8 cellular contexts compared by ENCODE assay signal in genomic region chr2:70248810-70249438, GRCh38. TPM values are rescaled to one million over a fixed set of nuclear protein-coding genes. Genes with fewer than 3 reads are reported as not detected.
DNase-seq lines count a peak whose midpoint lies in the region; ATAC-seq and TF ChIP-seq lines count a peak whose summit lies in the region.

No MANE protein-coding gene starts in this region.

- H3K27me3 Mint-ChIP-seq in activated CD4-positive, alpha-beta memory T cell treated with anti-CD3 and anti-CD28 coated beads, Interleukin-2, amount 10 ng/mL, durations not matched to agents 7 days and 5 days: no peaks in the 10 kb centered on the region

- H3K9me3 Mint-ChIP-seq in activated CD4-positive, alpha-beta memory T cell treated with anti-CD3 and anti-CD28 coated beads, Interleukin-2, amount 10 ng/mL, durations not matched to agents 7 days and 5 days: no peaks in the 10 kb centered on the region

- intact Hi-C loops in mucosa of descending colon (cut with DNase I, micrococcal nuclease): no loop called here

- CTCF ChIA-PET in activated CD4-positive, alpha-beta memory T cell treated with anti-CD3 and anti-CD28 coated beads, Interleukin-2, amount 10 ng/mL, durations not matched to agents 7 days and 5 days (lab: Charles Lee): interaction anchor here (1.5 to 2.4 kb wide), 2 partner anchors 9 to 44 kb away, joined by 4 to 12 read pairs; partner anchors contain the start of genes PCYOX1 and SNRPG

- no peaks in the 10 kb centered on the region for H3K27me3 ChIP-seq in effector memory CD4-positive, alpha-beta T cell (replicated peaks; ENCODE audit: control insufficient read depth, insufficient read depth, low read length, poor library complexity, severe bottlenecking)

- peak overlapping the region; percentile 96 for H3K27ac ChIP-seq in effector memory CD4-positive, alpha-beta T cell (ENCODE audit: insufficient read depth, low read length, poor library complexity, severe bottlenecking)

- POLR2A ChIA-PET in activated CD4-positive, alpha-beta memory T cell treated with anti-CD3 and anti-CD28 coated beads, Interleukin-2, amount 10 ng/mL, durations not matched to agents 7 days and 5 days (lab: Charles Lee): interaction anchor here (1.0 to 4.6 kb wide), 6 partner anchors 9 to 334 kb away, joined by 3 to 47 read pairs (median 15); partner anchors contain the start of genes C2orf42, MXD1, PCYOX1 and SNRPG

- H3K4me1 ChIP-seq in effector memory CD4-positive, alpha-beta T cell (ENCODE audit: control insufficient read depth, insufficient read depth, low read length, poor library complexity, severe bottlenecking): peaks cover 10% of the 10 kb centered on the region
- peaks cover 19% of the 10 kb centered on the region for H3K4me1 ChIP-seq in mucosa of descending colon (ENCODE audit: low read depth)

- no peaks in the 10 kb centered on the region for H3K9me3 ChIP-seq in effector memory CD4-positive, alpha-beta T cell (ENCODE audit: control insufficient read depth, low read length)
- no peaks in the 10 kb centered on the region for H3K9me3 ChIP-seq in mucosa of descending colon

- peak; percentile 41 for ATAC-seq in HG03280 (IDR thresholded peaks at IDR 0.05; ENCODE audit: unreplicated experiment)
- ATAC-seq in mucosa of descending colon: peak; percentile 81

- peaks cover 37% of the 10 kb centered on the region for H3K4me1 Mint-ChIP-seq in activated CD4-positive, alpha-beta memory T cell treated with anti-CD3 and anti-CD28 coated beads, Interleukin-2, amount 10 ng/mL, durations not matched to agents 7 days and 5 days

- TF ChIP-seq CTCF in mucosa of descending colon (IDR thresholded peaks at IDR 0.05): no peak

- H3K36me3 ChIP-seq in effector memory CD4-positive, alpha-beta T cell (ENCODE audit: control insufficient read depth, insufficient read depth, low read length): no peaks in the 10 kb centered on the region
- no peaks in the 10 kb centered on the region for H3K36me3 ChIP-seq in mucosa of descending colon (ENCODE audit: low read depth)

- peak; percentile 95 for DNase-seq in activated effector memory CD4-positive, alpha-beta T cell treated with anti-CD3 and anti-CD28 coated beads, Interleukin-2, amount 50 U/mL, for 16 hours
- no peak for DNase-seq in activated effector memory CD4-positive, alpha-beta T cell treated with Interleukin-2 at 50 U/mL for 16 hours
- DNase-seq in NCI-H748 treated with DMSO at 0.1 percent for 48 hours (lab: John Stamatoyannopoulos, UW): peak; percentile 87
- DNase-seq in activated CD4-positive, alpha-beta memory T cell treated with anti-CD3 and anti-CD28 coated beads, Interleukin-2, amount 10 ng/mL, durations not matched to agents 7 days and 5 days: peak; percentile 91
- DNase-seq in effector memory CD4-positive, alpha-beta T cell: peak in 2 of 3 donors; percentile 84 to 86
- peak in 2 of 3 donors; percentile 92 to 96 for DNase-seq in mucosa of descending colon
- peak; percentile 79 to 94 for DNase-seq in stimulated activated CD8-positive, alpha-beta memory T cell treated with anti-CD3 and anti-CD28 coated beads, Interleukin-2, amount 100 ng/mL, for 48 hours (ENCODE audit: low read depth in 2 of 2)

- peaks cover 30% of the 10 kb centered on the region for H3K36me3 Mint-ChIP-seq in activated CD4-positive, alpha-beta memory T cell treated with anti-CD3 and anti-CD28 coated beads, Interleukin-2, amount 10 ng/mL, durations not matched to agents 7 days and 5 days (ENCODE audit: low read depth)

- H3K27ac Mint-ChIP-seq in activated CD4-positive, alpha-beta memory T cell treated with anti-CD3 and anti-CD28 coated beads, Interleukin-2, amount 10 ng/mL, durations not matched to agents 7 days and 5 days: peak overlapping the region; percentile 97

- H3K4me3 ChIP-seq in effector memory CD4-positive, alpha-beta T cell (ENCODE audit: insufficient read depth, low read depth, low read length, poor library complexity, severe bottlenecking): peak overlapping the region; percentile 92
- peak overlapping the region; percentile 56 for H3K4me3 ChIP-seq in mucosa of descending colon

- H3K4me3 Mint-ChIP-seq in activated CD4-positive, alpha-beta memory T cell treated with anti-CD3 and anti-CD28 coated beads, Interleukin-2, amount 10 ng/mL, durations not matched to agents 7 days and 5 days: peak overlapping the region; percentile 98

RNA-seq across cellular contexts. Expression of gene TIA1, which starts 0.5 kb away (rescaled TPM):
- total RNA-seq in activated CD4-positive, alpha-beta memory T cell treated with anti-CD3 and anti-CD28 coated beads, Interleukin-2, amount 10 ng/mL, durations not matched to agents 7 days and 5 days: 100 to 1,000 TPM; 112 to 116 TPM
- total RNA-seq in mucosa of descending colon: 100 to 1,000 TPM in 2 of 3 donors, 10 to 100 TPM in 1; 83.0 to 135 (median 115) TPM

RNA-seq across cellular contexts. Expression of gene PCYOX1, which starts 9.0 kb away (rescaled TPM):
- total RNA-seq in activated CD4-positive, alpha-beta memory T cell treated with anti-CD3 and anti-CD28 coated beads, Interleukin-2, amount 10 ng/mL, durations not matched to agents 7 days and 5 days: 10 to 100 TPM; 14.7 to 16.5 TPM
- total RNA-seq in mucosa of descending colon: 10 to 100 TPM; 39.1 to 83.0 (median 52.2) TPM

RNA-seq across cellular contexts. Expression of gene SNRPG, which starts 44.6 kb away (rescaled TPM):
- total RNA-seq in activated CD4-positive, alpha-beta memory T cell treated with anti-CD3 and anti-CD28 coated beads, Interleukin-2, amount 10 ng/mL, durations not matched to agents 7 days and 5 days: 100 to 1,000 TPM; 300 to 315 TPM
- 100 to 1,000 TPM in 1 of 3 donors, 10 to 100 TPM in 2; 76.6 to 117 (median 94.5) TPM for total RNA-seq in mucosa of descending colon

RNA-seq across cellular contexts. Expression of gene FAM136A, which starts 52.9 kb away (rescaled TPM):
- total RNA-seq in activated CD4-positive, alpha-beta memory T cell treated with anti-CD3 and anti-CD28 coated beads, Interleukin-2, amount 10 ng/mL, durations not matched to agents 7 days and 5 days: 10 to 100 TPM; 34.1 to 37.4 TPM
- total RNA-seq in mucosa of descending colon: 10 to 100 TPM; 29.8 to 51.7 (median 33.5) TPM

RNA-seq across cellular contexts. Expression of gene C2orf42, which starts 58.1 kb away (rescaled TPM):
- total RNA-seq in activated CD4-positive, alpha-beta memory T cell treated with anti-CD3 and anti-CD28 coated beads, Interleukin-2, amount 10 ng/mL, durations not matched to agents 7 days and 5 days: 10 to 100 TPM; 28.8 to 32.2 TPM
- total RNA-seq in mucosa of descending colon: 10 to 100 TPM in 2 of 3 donors, 1 to 10 TPM in 1; 7.6 to 17.2 (median 12.2) TPM
